Comparison of ENCODE assay signal across 18 cellular contexts in the genomic region with DNA sequence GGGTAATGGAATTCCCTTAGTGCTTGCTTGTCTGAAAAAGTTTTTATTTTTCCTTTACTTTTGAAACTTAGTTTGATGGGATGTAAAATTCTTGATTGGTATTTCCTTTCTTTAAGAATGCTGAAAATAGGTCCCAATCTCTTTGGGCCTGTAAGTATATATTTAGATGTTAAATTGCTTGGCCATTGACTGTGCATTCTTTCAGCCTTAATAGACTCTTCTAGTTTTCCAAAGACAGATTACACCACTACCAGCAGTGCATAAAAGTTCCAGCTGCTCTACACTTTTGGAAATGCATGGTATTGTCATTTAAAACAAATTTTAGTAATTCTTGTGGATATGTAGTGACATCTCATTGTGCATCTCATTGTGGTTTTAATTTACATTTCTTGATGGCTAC.
DNase-seq lines count a peak whose midpoint lies in the region; TF ChIP-seq lines count a peak whose summit lies in the region.
"Had no signal": no experiment of that assay in that cellular context is flagged by ENCODE, and none has a peak within 500 bp of the region (broad histone marks: within the 10 kb centered on the region; RNA-seq: fewer than 3 reads in every experiment).

No MANE protein-coding gene starts in this region.

- H3K27me3 ChIP-seq in GM23248 (replicated peaks; ENCODE audit: insufficient read depth) = no peaks in the 10 kb centered on the region
- H3K27me3 ChIP-seq: MG63 had no signal

- TF ChIP-seq CTCF in AG09309 (IDR thresholded peaks at IDR 0.05; ENCODE audit: control insufficient read depth, insufficient read depth, low read depth, low read length, missing control alignments) = no peak
- no peak for TF ChIP-seq CTCF in fibroblast of pulmonary artery (IDR thresholded peaks at IDR 0.05; ENCODE audit: low read length, missing control alignments)
- TF ChIP-seq CTCF in type B pancreatic cell (conservative IDR thresholded peaks at IDR 0.05) = no peak

- H3K4me3 Mint-ChIP-seq in type B pancreatic cell = no peak overlapping the region

- H2AFZ ChIP-seq in GM23248 = no peak overlapping the region

- H3K36me3 Mint-ChIP-seq in type B pancreatic cell = no peaks in the 10 kb centered on the region

- H3K4me1 ChIP-seq in GM23248 (ENCODE audit: insufficient read depth) = peaks cover 17% of the 10 kb centered on the region

- no peak overlapping the region for H3K9ac ChIP-seq in GM23248

- peaks cover 9% of the 10 kb centered on the region; the same call in 1 of the 2 replicates for H3F3A ChIP-seq in GM23248 (ENCODE audit: insufficient read depth)

- no peaks in the 10 kb centered on the region for H3K27me3 Mint-ChIP-seq in type B pancreatic cell

- H3K27ac ChIP-seq in GM23248 = peak overlapping the region; percentile 30; the same call in 1 of the 2 replicates
- H3K27ac ChIP-seq: A549 had no signal

- no peaks in the 10 kb centered on the region for H3K4me1 Mint-ChIP-seq in type B pancreatic cell (ENCODE audit: unreplicated experiment)

- H3K79me2 ChIP-seq in GM23248 (ENCODE audit: insufficient read depth) = no peaks in the 10 kb centered on the region

- H3K36me3 ChIP-seq in GM23248 (ENCODE audit: low read depth) = no peaks in the 10 kb centered on the region
- H3K36me3 ChIP-seq: MG63 had no signal

- in situ Hi-C loops in GM23248 (cut with MboI) = no loop called here

- H3K9me2 ChIP-seq in GM23248 (ENCODE audit: insufficient read depth) = no peaks in the 10 kb centered on the region

- H3K9me3 Mint-ChIP-seq in type B pancreatic cell = peaks cover 21% of the 10 kb centered on the region

- H3K4me3 ChIP-seq in AG09309 (ENCODE audit: control insufficient read depth, low read depth, low read length) = no peak overlapping the region
- no peak overlapping the region for H3K4me3 ChIP-seq in GM23248
- H3K4me3 ChIP-seq in fibroblast of pulmonary artery (replicated peaks; ENCODE audit: low read depth, low read length) = no peak overlapping the region
- H3K4me3 ChIP-seq: A549, MG63 had no signal

- no peaks in the 10 kb centered on the region for H4K20me1 ChIP-seq in GM23248 (ENCODE audit: insufficient read depth)

- peak overlapping the region; percentile 23 for H3K4me2 ChIP-seq in GM23248 (ENCODE audit: unreplicated experiment)
- H3K4me2 ChIP-seq: A549 had no signal

- DNase-seq in AG09309 (ENCODE audit: low read depth) (peak; percentile 47), GM23248 (peak; percentile 50), amniotic stem cell (lab: John Stamatoyannopoulos, UW) (peak; percentile 3), fibroblast of pulmonary artery (ENCODE audit: low read depth) (peak; percentile 29), type B pancreatic cell (ENCODE audit: extremely low spot score, unreplicated experiment) (no peak)
- no peak for DNase-seq in activated CD8-positive, alpha-beta memory T cell treated with anti-CD3 and anti-CD28 coated beads, Interleukin-2, amount 50 U/mL, for 4 hours
- no peak for DNase-seq in activated naive CD4-positive, alpha-beta T cell (lab: John Stamatoyannopoulos, UW)
- no peak for DNase-seq in activated CD4-positive, CD25-positive, alpha-beta regulatory T cell (lab: John Stamatoyannopoulos, UW)
- DNase-seq: C1 segment of cervical spinal cord, EL, KBM-7, MG63, NCI-H1092 treated with DMSO at 0.1 percent for 48 hours, NCI-H1694 treated with DMSO at 0.1 percent for 48 hours, NCI-H446, NCI-H748 treated with DMSO at 0.1 percent for 48 hours, Right ventricle myocardium superior had no signal

- H3K9me3 ChIP-seq in GM23248 (ENCODE audit: low read depth) = no peaks in the 10 kb centered on the region

- H3K27ac Mint-ChIP-seq in type B pancreatic cell = no peak overlapping the region

Comparison
In these comparisons a context has a peak if more than half of its experiments do, and no peak if none do; other contexts are left out.
1. DNase-seq: peak in AG09309 (single experiment), GM23248 (single experiment), amniotic stem cell (single experiment) and fibroblast of pulmonary artery (single experiment); none in type B pancreatic cell (single experiment), activated CD8-positive, alpha-beta memory T cell treated with anti-CD3 and anti-CD28 coated beads, Interleukin-2, amount 50 U/mL, for 4 hours (single experiment), activated naive CD4-positive, alpha-beta T cell (0 of 4) and activated CD4-positive, CD25-positive, alpha-beta regulatory T cell (0 of 4).